ENCODE assay signal across 13 cellular contexts in genomic region chr6:87671555-87672029, GRCh38. TPM values are rescaled to one million over a fixed set of nuclear protein-coding genes. Genes with fewer than 3 reads are reported as not detected.
DNase-seq lines count a peak whose midpoint lies in the region; ATAC-seq, FAIRE-seq and TF ChIP-seq lines count a peak whose summit lies in the region.
"Had no signal": no experiment of that assay in that cellular context is flagged by ENCODE, and none has a peak within 500 bp of the region (broad histone marks: within the 10 kb centered on the region; RNA-seq: fewer than 3 reads in every experiment).

No MANE protein-coding gene starts in this region.

- peaks cover 17% of the 10 kb centered on the region for H3K4me1 Mint-ChIP-seq in CD8-positive, alpha-beta T cell (ENCODE audit: low read depth)
- no peaks in the 10 kb centered on the region for H3K4me1 Mint-ChIP-seq in endodermal cell
- H3K4me1 Mint-ChIP-seq in neural progenitor cell = no peaks in the 10 kb centered on the region

- peaks cover 10% of the 10 kb centered on the region for H3K36me3 ChIP-seq in CD8-positive, alpha-beta T cell (ENCODE audit: insufficient read depth, low read length)
- H3K36me3 ChIP-seq in endodermal cell (ENCODE audit: control insufficient read depth, insufficient read depth, low read length) (peaks cover 75% of the 10 kb centered on the region), neural progenitor cell (peaks cover 20% of the 10 kb centered on the region)

- no peak overlapping the region for H2AFZ ChIP-seq in neural progenitor cell (replicated peaks)

- CTCF ChIA-PET in CD8-positive, alpha-beta T cell (lab: Charles Lee) = no interaction called here

- H3K4me3 Mint-ChIP-seq in CD8-positive, alpha-beta T cell = no peak overlapping the region
- H3K4me3 Mint-ChIP-seq in endodermal cell (no peak overlapping the region), neural progenitor cell (no peak overlapping the region)

- POLR2A ChIA-PET in CD8-positive, alpha-beta T cell (lab: Charles Lee) = no interaction called here

- H3K36me3 Mint-ChIP-seq in CD8-positive, alpha-beta T cell = peaks cover 66% of the 10 kb centered on the region
- H3K36me3 Mint-ChIP-seq in endodermal cell (ENCODE audit: low read depth) (peaks cover 63% of the 10 kb centered on the region), neural progenitor cell (peaks cover 33% of the 10 kb centered on the region)

- H3K27me3 ChIP-seq in CD8-positive, alpha-beta T cell (ENCODE audit: insufficient read depth, low read length) = no peaks in the 10 kb centered on the region
- H3K27me3 ChIP-seq in endodermal cell (ENCODE audit: control insufficient read depth, insufficient read depth, low read length, poor library complexity, severe bottlenecking) = no peaks in the 10 kb centered on the region
- H3K27me3 ChIP-seq in neural progenitor cell = no peaks in the 10 kb centered on the region
- H3K27me3 ChIP-seq: esophagus squamous epithelium, tibial nerve had no signal

- H3K27ac ChIP-seq in CD8-positive, alpha-beta T cell (ENCODE audit: low read depth, low read length) = no peak overlapping the region
- no peak overlapping the region for H3K27ac ChIP-seq in endodermal cell (ENCODE audit: low read depth, low read length)
- peak overlapping the region; percentile 13 for H3K27ac ChIP-seq in neural progenitor cell
- H3K27ac ChIP-seq in coronary artery = no peak overlapping the region
- H3K27ac ChIP-seq: esophagus squamous epithelium, tibial nerve had no signal

- TF ChIP-seq CTCF in CD8-positive, alpha-beta T cell (IDR thresholded peaks at IDR 0.05) = no peak
- TF ChIP-seq CTCF in endodermal cell (conservative IDR thresholded peaks at IDR 0.05) (no peak), neural progenitor cell (IDR thresholded peaks at IDR 0.05) (no peak), coronary artery (IDR thresholded peaks at IDR 0.05) (no peak)

- WGBS in endodermal cell (ENCODE audit: insufficient coverage in 1 of 2, insufficient read length in 1 of 2), 2 experiments = 94 to 96% methylated on average over 6 of the region's 6 CpGs

- DNase-seq in CD8-positive, alpha-beta T cell = no peak
- peak; percentile 6 for DNase-seq in NCI-H226
- DNase-seq in endodermal cell = no peak
- no peak for DNase-seq in neural progenitor cell (ENCODE audit: low spot score)
- DNase-seq in coronary artery (ENCODE audit: low spot score) = no peak
- no peak for DNase-seq in RCC 7860 (ENCODE audit: low spot score)
- DNase-seq: esophagus squamous epithelium, GOT3, KG1 had no signal

- peaks cover 3% of the 10 kb centered on the region for H4K20me1 ChIP-seq in neural progenitor cell (ENCODE audit: low read depth)

- ATAC-seq in CD8-positive, alpha-beta T cell = no peak
- ATAC-seq in GM21619 (IDR thresholded peaks at IDR 0.05; ENCODE audit: unreplicated experiment) (no peak), GM21381 (IDR thresholded peaks at IDR 0.05; ENCODE audit: unreplicated experiment) (no peak)
- ATAC-seq: Panc1 had no signal

- H3K27ac Mint-ChIP-seq in CD8-positive, alpha-beta T cell = peak overlapping the region; percentile 63
- H3K27ac Mint-ChIP-seq in endodermal cell (peak overlapping the region; percentile 13), neural progenitor cell (no peak overlapping the region)

- intact Hi-C loops in CD8-positive, alpha-beta T cell (cut with DNase I, micrococcal nuclease) = no loop called here

- FAIRE-seq in RCC 7860 (lab: Jason Lieb, UNC) = no peak

- no peak overlapping the region for H3K4me3 ChIP-seq in CD8-positive, alpha-beta T cell (ENCODE audit: low read depth, low read length)
- H3K4me3 ChIP-seq in endodermal cell (ENCODE audit: low read length) = no peak overlapping the region
- H3K4me3 ChIP-seq in neural progenitor cell = no peak overlapping the region
- H3K4me3 ChIP-seq in coronary artery = no peak overlapping the region
- H3K4me3 ChIP-seq: esophagus squamous epithelium, tibial nerve had no signal

- H3K4me2 ChIP-seq in neural progenitor cell = no peak overlapping the region

- peaks cover 5% of the 10 kb centered on the region for H3K4me1 ChIP-seq in CD8-positive, alpha-beta T cell (ENCODE audit: insufficient read depth, low read length)
- H3K4me1 ChIP-seq in endodermal cell (ENCODE audit: control insufficient read depth, insufficient read depth, low read length) (no peaks in the 10 kb centered on the region), neural progenitor cell (peaks cover 8% of the 10 kb centered on the region)

- no peaks in the 10 kb centered on the region for H3K27me3 Mint-ChIP-seq in CD8-positive, alpha-beta T cell (ENCODE audit: low read depth)
- no peaks in the 10 kb centered on the region for H3K27me3 Mint-ChIP-seq in endodermal cell (ENCODE audit: insufficient read depth)
- peaks cover 3% of the 10 kb centered on the region for H3K27me3 Mint-ChIP-seq in neural progenitor cell (ENCODE audit: insufficient read depth, low read depth)

- H3K9me3 ChIP-seq in CD8-positive, alpha-beta T cell (ENCODE audit: low read length) = no peaks in the 10 kb centered on the region
- H3K9me3 ChIP-seq in endodermal cell (ENCODE audit: control insufficient read depth, low read length) (no peaks in the 10 kb centered on the region), neural progenitor cell (ENCODE audit: low read depth) (no peaks in the 10 kb centered on the region)
- H3K9me3 ChIP-seq: esophagus squamous epithelium, tibial nerve had no signal

- no peak overlapping the region for H3K9ac ChIP-seq in endodermal cell (ENCODE audit: extremely low read depth, low read length, poor library complexity, severe bottlenecking)
- H3K9ac ChIP-seq in neural progenitor cell = no peak overlapping the region

- H3K9me3 Mint-ChIP-seq in CD8-positive, alpha-beta T cell = no peaks in the 10 kb centered on the region
- H3K9me3 Mint-ChIP-seq in endodermal cell = no peaks in the 10 kb centered on the region
- H3K9me3 Mint-ChIP-seq in neural progenitor cell = no peaks in the 10 kb centered on the region

- no peaks in the 10 kb centered on the region for H3K79me2 ChIP-seq in neural progenitor cell (ENCODE audit: low read depth)

- peaks cover 28% of the 10 kb centered on the region for H3F3A ChIP-seq in neural progenitor cell (ENCODE audit: low read depth)

RNA-seq across cellular contexts. Expression of gene AKIRIN2, which starts 30.4 kb away (rescaled TPM):
- total RNA-seq in CD8-positive, alpha-beta T cell = 10 to 100 TPM; 79.4 to 82.4 TPM
- total RNA-seq in endodermal cell (10 to 100 TPM; 70.4 to 73.5 TPM), neural progenitor cell (ENCODE audit: low replicate concordance) (46.2 and 76.7 TPM in 2 replicates)
- 78.6 TPM for polyA plus RNA-seq in endodermal cell (2013, experiment 1 of 2)
- 71.6 TPM for polyA plus RNA-seq in endodermal cell (2013, experiment 2 of 2)
